ENCODE assay signal across 8 cellular contexts in the genomic region with DNA sequence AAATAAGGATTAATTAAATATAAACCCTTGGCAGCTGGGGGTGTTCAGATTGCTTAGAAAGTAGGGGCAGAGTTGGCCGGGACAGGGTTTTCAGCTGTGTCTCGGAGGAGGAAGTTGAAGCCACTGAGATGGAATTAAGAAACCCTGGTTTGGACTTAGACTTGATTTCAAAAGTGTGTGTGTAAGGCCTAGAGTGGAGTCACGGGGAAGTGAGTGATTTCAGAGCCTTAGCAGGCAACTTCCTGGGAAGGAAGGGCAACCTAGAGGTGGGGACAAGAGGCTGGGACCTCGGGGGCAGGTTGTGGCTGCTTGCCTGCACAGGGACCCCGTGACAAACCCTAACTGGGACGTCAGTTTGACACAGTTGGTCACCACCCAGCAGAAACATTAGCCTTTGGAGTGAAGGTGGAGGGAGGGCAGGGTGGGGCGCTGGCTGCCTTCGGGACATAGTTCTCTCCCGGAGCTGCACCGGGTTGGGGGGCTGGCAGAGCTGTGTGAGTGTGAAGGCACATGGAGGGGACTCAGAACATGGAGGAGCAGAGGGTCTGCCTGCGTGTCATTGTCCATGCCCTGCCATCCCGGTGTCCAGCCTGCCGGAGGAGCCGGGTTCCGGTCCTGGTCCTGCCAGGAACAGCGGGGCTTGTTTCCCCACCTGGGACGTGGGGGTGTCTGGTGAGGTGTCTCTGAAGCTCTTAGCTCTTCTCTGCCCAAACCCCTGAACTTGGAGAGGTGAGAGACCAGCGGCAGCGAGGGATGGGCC. TPM values are rescaled to one million over a fixed set of nuclear protein-coding genes. Genes with fewer than 3 reads are reported as not detected.
DNase-seq lines count a peak whose midpoint lies in the region; ATAC-seq, FAIRE-seq and TF ChIP-seq lines count a peak whose summit lies in the region.

No MANE protein-coding gene starts in this region.

- no TSS peak for BruUV-seq in A673 (replicated peaks; lab: Mats Ljungman, UMichigan)

- no peak for FAIRE-seq in GM12892 (lab: Jason Lieb, UNC)

- peaks cover 13% of the 10 kb centered on the region for H3K79me2 ChIP-seq in KMS-11 (ENCODE audit: insufficient read depth, low read depth)

- H3K9ac ChIP-seq in KMS-11 (no peak overlapping the region), subcutaneous abdominal adipose tissue (ENCODE audit: low read length in 5 of 5) (peak overlapping the region; percentile 68 to 97 (median 93))

- H3K4me1 ChIP-seq in A673 (ENCODE audit: insufficient read depth, low read length, poor library complexity, severe bottlenecking) (no peaks in the 10 kb centered on the region), KMS-11 (ENCODE audit: low read depth, poor library complexity, severe bottlenecking) (peaks cover 35% of the 10 kb centered on the region), subcutaneous abdominal adipose tissue (ENCODE audit: control insufficient read depth in 5 of 5, insufficient read depth in 5 of 5, low read length in 5 of 5) (peaks cover 11 to 71% (median 70%) of the 10 kb centered on the region in 5 donors)

- CTCF ChIA-PET in A673 (lab: Charles Lee), result no interaction called here

- H3K4me3 ChIP-seq in A673 (ENCODE audit: low read depth, low read length, poor library complexity, severe bottlenecking) (peak overlapping the region; percentile 93), KMS-11 (IDR thresholded peaks at IDR 0.05; ENCODE audit: insufficient read depth, low read depth, low read length) (no peak overlapping the region), subcutaneous abdominal adipose tissue (ENCODE audit: low read depth in 1 of 5, low read length in 5 of 5) (peak overlapping the region; percentile 81 to 87 (median 85))

- DNase-seq in A673 (ENCODE audit: low spot score) (no peak), astrocyte of the hippocampus (ENCODE audit: low read depth, low spot score) (peak; percentile 36), NCI-H748 treated with DMSO at 0.1 percent for 48 hours (lab: John Stamatoyannopoulos, UW) (no peak), GM12892 (ENCODE audit: insufficient read length) (no peak)

- intact Hi-C loops in A673 (cut with micrococcal nuclease; ENCODE audit: unreplicated experiment), result no loop called here

- no peak for ATAC-seq in HG03108 (IDR thresholded peaks at IDR 0.05; ENCODE audit: unreplicated experiment)

- H3K9me3 ChIP-seq in A673 (ENCODE audit: low read depth, low read length, poor library complexity, severe bottlenecking), result no peaks in the 10 kb centered on the region
- H3K9me3 ChIP-seq in subcutaneous abdominal adipose tissue (ENCODE audit: control insufficient read depth in 5 of 5, low read length in 5 of 5), result no peaks in the 10 kb centered on the region

- no peak overlapping the region for H2AFZ ChIP-seq in KMS-11 (ENCODE audit: low read depth)

- TF ChIP-seq CTCF in A673 (conservative IDR thresholded peaks at IDR 0.05; ENCODE audit: low read depth, low read length) (no peak), KMS-11 (conservative IDR thresholded peaks at IDR 0.05; ENCODE audit: low read depth, low read length) (no peak)

- no peak overlapping the region for H3K27ac ChIP-seq in A673 (ENCODE audit: low read depth, low read length, poor library complexity, severe bottlenecking)
- H3K27ac ChIP-seq in KMS-11, result no peak overlapping the region
- peak overlapping the region; percentile 86 for H3K27ac ChIP-seq in layer of hippocampus (ENCODE audit: low read depth, low read length)
- H3K27ac ChIP-seq in subcutaneous abdominal adipose tissue (ENCODE audit: low read depth, low read length), result peak overlapping the region; percentile 97

- no peak for TF ChIP-seq POLR2A in GM12892 (IDR thresholded peaks at IDR 0.05; ENCODE audit: low read depth, low read length)

- H3K27me3 ChIP-seq in A673 (replicated peaks; ENCODE audit: insufficient read depth, low read depth, low read length, poor library complexity) (no peaks in the 10 kb centered on the region), KMS-11 (ENCODE audit: insufficient read depth, low read depth) (no peaks in the 10 kb centered on the region), layer of hippocampus (ENCODE audit: control insufficient read depth, insufficient read depth, low read length) (no peaks in the 10 kb centered on the region), subcutaneous abdominal adipose tissue (ENCODE audit: control insufficient read depth in 5 of 5, insufficient read depth in 4 of 5, low read length in 5 of 5) (no peaks in the 10 kb centered on the region)

- no peaks in the 10 kb centered on the region for H3K36me3 ChIP-seq in A673 (ENCODE audit: insufficient read depth, low read length, poor library complexity, severe bottlenecking)
- no peaks in the 10 kb centered on the region for H3K36me3 ChIP-seq in KMS-11 (ENCODE audit: insufficient read depth)
- H3K36me3 ChIP-seq in subcutaneous abdominal adipose tissue (ENCODE audit: control insufficient read depth in 5 of 5, insufficient read depth in 5 of 5, low read length in 5 of 5), result peaks cover 0 to 8% (median 4%) of the 10 kb centered on the region in 5 donors

- POLR2A ChIA-PET in A673 (lab: Charles Lee; ENCODE audit: low non-redundant PET), result no interaction called here

- H3K4me2 ChIP-seq in KMS-11, result peak overlapping the region; percentile 95; the same call in 1 of the 2 replicates

- H4K20me1 ChIP-seq in KMS-11 (ENCODE audit: insufficient read depth), result no peaks in the 10 kb centered on the region

RNA-seq across cellular contexts. Expression of a gene that starts 1.8 kb away (rescaled TPM):
- 76.9 and 85.8 TPM in 2 replicates for total RNA-seq in A673 (2021)
- 62.1 TPM for polyA plus RNA-seq in GM12892 (2012; ENCODE audit: missing spikeins)

RNA-seq across cellular contexts. Expression of a gene that starts 31.3 kb away (rescaled TPM):
- 21.2 and 25.9 TPM in 2 replicates for total RNA-seq in A673 (2021)
- 6.4 TPM for polyA plus RNA-seq in GM12892 (2012; ENCODE audit: missing spikeins)

Comparison
In these comparisons a context has a peak if more than half of its experiments do, and no peak if none do; other contexts are left out.
1. H3K27ac ChIP-seq: peak in layer of hippocampus (single experiment) and subcutaneous abdominal adipose tissue (single experiment); none in A673 (single experiment) and KMS-11 (single experiment).